In the genomic region with DNA sequence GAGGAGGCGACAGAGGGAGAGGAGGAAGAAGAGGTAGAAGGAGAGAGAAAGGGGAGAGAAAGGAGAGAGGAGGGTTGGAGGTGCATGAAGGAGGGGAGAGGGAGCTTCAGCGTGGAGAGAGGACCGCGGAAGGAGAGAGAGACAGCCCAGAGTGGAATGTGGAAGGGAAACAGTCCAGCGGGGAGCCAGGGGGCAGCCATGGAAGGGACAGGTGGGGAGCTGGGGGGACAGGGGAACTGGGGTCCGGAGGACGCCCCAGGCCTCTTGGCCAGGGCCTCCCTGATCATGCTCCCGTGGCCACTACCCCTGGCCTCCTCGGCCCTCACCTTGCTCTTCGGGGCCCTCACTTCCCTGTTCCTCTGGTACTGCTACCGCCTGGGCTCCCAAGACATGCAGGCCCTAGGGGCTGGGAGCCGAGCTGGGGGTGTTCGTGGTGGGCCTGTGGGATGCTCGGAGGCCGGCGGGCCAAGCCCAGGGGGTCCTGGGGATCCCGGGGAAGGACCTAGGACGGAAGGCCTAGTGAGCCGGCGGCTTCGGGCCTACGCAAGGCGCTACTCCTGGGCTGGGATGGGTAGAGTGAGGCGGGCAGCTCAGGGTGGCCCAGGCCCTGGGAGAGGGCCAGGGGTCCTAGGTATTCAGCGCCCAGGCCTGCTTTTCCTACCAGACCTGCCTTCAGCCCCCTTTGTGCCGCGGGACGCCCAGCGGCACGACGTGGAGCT, we compare ENCODE assay signal across 8 cellular contexts. TPM values are rescaled to one million over a fixed set of nuclear protein-coding genes. Genes with fewer than 3 reads are reported as not detected.
A peak's percentile ranks its signal among the peaks of the same experiment; 100 is the strongest.
DNase-seq lines count a peak whose midpoint lies in the region; ATAC-seq, FAIRE-seq and TF ChIP-seq lines count a peak whose summit lies in the region.

No MANE protein-coding gene starts in this region.

- H3K9me3 ChIP-seq in left ventricle myocardium inferior (replicated peaks) (no peaks in the 10 kb centered on the region), astrocyte (ENCODE audit: insufficient read depth, low read depth, low read length) (no peaks in the 10 kb centered on the region), HepG2 (ENCODE audit: low read length) (no peaks in the 10 kb centered on the region)

- H3K27ac ChIP-seq in left ventricle myocardium inferior (replicated peaks) (no peak overlapping the region), astrocyte (ENCODE audit: low read depth, low read length) (peak overlapping the region; percentile 75), HepG2 (ENCODE audit: extremely low read length, insufficient read depth, low read length) (peak overlapping the region; percentile 71)

- H2AFZ ChIP-seq in astrocyte (ENCODE audit: low read depth, low read length) (peak overlapping the region; percentile 99), HepG2 (ENCODE audit: low read length) (no peak overlapping the region)

- H3K9me3 Mint-ChIP-seq in astrocyte (ENCODE audit: unreplicated experiment): no peaks in the 10 kb centered on the region

- DNase-seq in left ventricle myocardium inferior (no peak), cardiac septum (ENCODE audit: low spot score) (no peak), astrocyte (ENCODE audit: low read depth) (peak; percentile 13), HepG2 (ENCODE audit: low spot score) (no peak), SIG-M5 treated with dmso at 0.1 percent for 504 hours (lab: John Stamatoyannopoulos, UW; ENCODE audit: unreplicated experiment) (no peak), OCI-M2 (lab: John Stamatoyannopoulos, UW; ENCODE audit: unreplicated experiment) (no peak), D721Med (ENCODE audit: insufficient read length, low spot score) (no peak)

- H4K20me1 ChIP-seq in astrocyte (ENCODE audit: insufficient read depth, low read length): peaks cover 25% of the 10 kb centered on the region
- peaks cover 5% of the 10 kb centered on the region; the same call in 1 of the 2 replicates for H4K20me1 ChIP-seq in HepG2 (ENCODE audit: insufficient read depth, low read length)

- H3K79me2 ChIP-seq in astrocyte (ENCODE audit: insufficient read depth, low read length) (peaks cover 4% of the 10 kb centered on the region), HepG2 (ENCODE audit: insufficient read depth, low read length) (peaks cover 19% of the 10 kb centered on the region)

- TF ChIP-seq POLR2A in HepG2 (IDR thresholded peaks at IDR 0.05; ENCODE audit: insufficient read depth in 1 of 2, low read depth in 2 of 2, low read length in 2 of 2): 0 out of 4 replicates have a peak, but pooled peaks of 1 of the 2 experiments have one; percentile 30

- peaks cover 9% of the 10 kb centered on the region for H3K36me3 Mint-ChIP-seq in astrocyte (ENCODE audit: low read depth, unreplicated experiment)

- peak overlapping the region; percentile 93 for H3K4me3 Mint-ChIP-seq in astrocyte (ENCODE audit: unreplicated experiment)

- H3K4me1 ChIP-seq in left ventricle myocardium inferior (peaks cover 16% of the 10 kb centered on the region), astrocyte (ENCODE audit: insufficient read depth, low read length) (peaks cover 23% of the 10 kb centered on the region), HepG2 (ENCODE audit: insufficient read depth, low read length) (peaks cover 45% of the 10 kb centered on the region)

- POLR2A ChIA-PET in HepG2 (lab: Yijun Ruan, JAX): interaction anchor here (0.8 to 3.8 kb wide), 25 partner anchors 9 to 221 kb away, joined by 3 to 68 read pairs (median 7); a partner anchor contains a TSS

- 4% methylated on average over 17 of the region's 31 CpGs for WGBS in HepG2 (ENCODE audit: low lambda C conversion rate)

- 0 out of 2 replicates have a peak, but pooled peaks have one; percentile 17 for TF ChIP-seq RAD21 in HepG2 (CRISPR knock-in tag; IDR thresholded peaks at IDR 0.05)

- H3K27me3 Mint-ChIP-seq in astrocyte (ENCODE audit: low read depth, unreplicated experiment): no peaks in the 10 kb centered on the region

- H3K36me3 ChIP-seq in left ventricle myocardium inferior: no peaks in the 10 kb centered on the region
- peaks cover 3% of the 10 kb centered on the region for H3K36me3 ChIP-seq in astrocyte (ENCODE audit: insufficient read depth, low read length)
- peaks cover 1 to 10% of the 10 kb centered on the region in 2 experiments; a peak in 2 of 5 replicates for H3K36me3 ChIP-seq in HepG2 (replicated peaks in 1 of 2; ENCODE audit: control insufficient read depth in 1 of 2, insufficient read depth in 2 of 2, low read length in 2 of 2)

- H3K4me2 ChIP-seq in astrocyte (ENCODE audit: low read length) (peak overlapping the region; percentile 100), HepG2 (ENCODE audit: low read depth, low read length) (peak overlapping the region; percentile 99)

- CTCF ChIA-PET in HepG2 (lab: Yijun Ruan, JAX; ENCODE audit: low intra/inter-chr PET ratio, low total read pairs): no interaction called here

- FAIRE-seq in astrocyte (lab: Jason Lieb, UNC) (no peak), HepG2 (lab: Jason Lieb, UNC) (no peak), D721Med (lab: Jason Lieb, UNC) (no peak)

- no peak for TF ChIP-seq EP300 in HepG2 (IDR thresholded peaks at IDR 0.05; ENCODE audit: low read depth in 2 of 2, low read length in 2 of 2)
- TF ChIP-seq EP300 in HepG2 (CRISPR knock-in tag; IDR thresholded peaks at IDR 0.05; ENCODE audit: borderline replicate concordance): no peak

- H3K9ac ChIP-seq in astrocyte (ENCODE audit: low read length): peak overlapping the region; percentile 90
- H3K9ac ChIP-seq in HepG2 (ENCODE audit: insufficient read depth, low read depth, low read length): peak overlapping the region; percentile 83

- H3K4me3 ChIP-seq in left ventricle myocardium inferior (peak overlapping the region; percentile 75), astrocyte (ENCODE audit: insufficient read depth, low read depth, low read length) (peak overlapping the region; percentile 74), HepG2 (replicated peaks in 1 of 3; ENCODE audit: insufficient read depth in 1 of 3, low read depth in 2 of 3, low read length in 3 of 3) (peak overlapping the region; percentile 84 to 99 (median 86))

- peaks cover 59% of the 10 kb centered on the region for H3K27me3 ChIP-seq in left ventricle myocardium inferior (ENCODE audit: low read depth)
- H3K27me3 ChIP-seq in astrocyte (ENCODE audit: insufficient read depth, low read length): peaks cover 7% of the 10 kb centered on the region
- no peaks in the 10 kb centered on the region; a peak in 1 of 5 replicates for H3K27me3 ChIP-seq in HepG2 (ENCODE audit: control insufficient read depth in 1 of 2, insufficient read depth in 2 of 2, low read length in 2 of 2)

- intact Hi-C loops in left ventricle myocardium inferior (cut with micrococcal nuclease) (no loop called here), cardiac septum (cut with DNase I) (loop anchor here (10.0 kb wide), 1 partner anchor 66 kb away; no protein-coding TSS in a partner anchor), HepG2 (cut with micrococcal nuclease; ENCODE audit: unreplicated experiment) (loop anchor here (2.0 to 5.0 kb wide), 2 partner anchors 38 to 61 kb away; a partner anchor contains a TSS)

- H3K27ac Mint-ChIP-seq in astrocyte (ENCODE audit: unreplicated experiment): peak overlapping the region; percentile 87

- TF ChIP-seq CTCF in left ventricle myocardium inferior (IDR thresholded peaks at IDR 0.05; ENCODE audit: borderline replicate concordance): no peak
- TF ChIP-seq CTCF in astrocyte (IDR thresholded peaks at IDR 0.05; ENCODE audit: insufficient read depth, low read depth, low read length): no peak
- TF ChIP-seq CTCF in HepG2 (CRISPR knock-in tag; IDR thresholded peaks at IDR 0.05): no peak; the same call in 1 of the 2 replicates
- no peak for TF ChIP-seq CTCF in D721Med (IDR thresholded peaks at IDR 0.05; ENCODE audit: insufficient read depth, missing control alignments)

- ATAC-seq in HepG2 (peak; percentile 43), GM21717 (IDR thresholded peaks at IDR 0.05; ENCODE audit: unreplicated experiment) (no peak)

- H3K4me1 Mint-ChIP-seq in astrocyte (ENCODE audit: low read depth, unreplicated experiment): peaks cover 22% of the 10 kb centered on the region

- BruUV-seq in HepG2 (replicated peaks; lab: Mats Ljungman, UMichigan): TSS peak; percentile 87

- in situ Hi-C loops in HepG2 (cut with HindIII; ENCODE audit: extremely low pct_ligation_motif_present, low pct_unique_long_range_greater_than_20kb): no loop called here

RNA-seq across cellular contexts. Expression of a gene that starts 0.8 kb away (rescaled TPM):
- not detected for total RNA-seq in left ventricle myocardium inferior
- total RNA-seq in cardiac septum: 0.38 TPM
- 43.3 and 44.8 TPM in 2 replicates for total RNA-seq in astrocyte
- 15.6 and 19.7 TPM in 2 replicates for total RNA-seq in HepG2 (2016; rRNA removed; fragmentation: Illumina TruSeq; extraction: Trizol)
- total RNA-seq in HepG2 (2016; cell fraction: cytosol; rRNA removed; fragmentation: Illumina TruSeq; extraction: Trizol; ENCODE audit: low read depth): 24.1 and 26.2 TPM in 2 replicates
- 15.4 and 16.9 TPM in 2 replicates for total RNA-seq in HepG2 (2016; cell fraction: insoluble cytoplasmic fraction; rRNA removed; fragmentation: Illumina TruSeq; extraction: Trizol)
- 20.0 and 24.1 TPM in 2 replicates for total RNA-seq in HepG2 (2016; cell fraction: membrane; rRNA removed; fragmentation: Illumina TruSeq; extraction: Trizol)
- total RNA-seq in HepG2 (2016; cell fraction: nucleus; rRNA removed; fragmentation: Illumina TruSeq; extraction: Trizol): 11.4 and 16.6 TPM in 2 replicates
- polyA plus RNA-seq in HepG2 (2011; rRNA removed): 13.1 and 15.6 TPM in 2 replicates
- polyA plus RNA-seq in HepG2 (2011; cell fraction: cytosol; rRNA removed): 13.1 and 24.4 TPM in 2 replicates
- polyA plus RNA-seq in HepG2 (2011; cell fraction: nucleus; rRNA removed): 19.1 and 19.6 TPM in 2 replicates
- 21.4 and 27.6 TPM in 2 replicates for polyA plus RNA-seq in HepG2 (2012)
- 40.7 and 41.8 TPM in 2 replicates for polyA plus RNA-seq in HepG2 (2016; cell fraction: cytosol; fragmentation: Illumina TruSeq; extraction: Trizol; ENCODE audit: low read depth)
- polyA plus RNA-seq in HepG2 (2016; cell fraction: insoluble cytoplasmic fraction; fragmentation: Illumina TruSeq; extraction: Trizol; ENCODE audit: low read depth): 24.8 and 27.8 TPM in 2 replicates
- polyA plus RNA-seq in HepG2 (2016; cell fraction: membrane; fragmentation: Illumina TruSeq; extraction: Trizol; ENCODE audit: low read depth): 36.3 and 40.4 TPM in 2 replicates
- polyA plus RNA-seq in HepG2 (2016; cell fraction: nucleus; fragmentation: Illumina TruSeq; extraction: Trizol; ENCODE audit: insufficient read depth, low read depth): 44.0 and 50.6 TPM in 2 replicates
- 9.7 and 9.8 TPM in 2 replicates for polyA minus RNA-seq in HepG2 (2011; rRNA and poly(A)+ RNA removed; ENCODE audit: low replicate concordance)
- 7.6 and 9.7 TPM in 2 replicates for polyA minus RNA-seq in HepG2 (2011; cell fraction: cytosol; rRNA and poly(A)+ RNA removed)
- 5.4 and 8.5 TPM in 2 replicates for polyA minus RNA-seq in HepG2 (2011; cell fraction: nucleus; rRNA and poly(A)+ RNA removed)

RNA-seq across cellular contexts. Expression of a gene that starts 1.7 kb away (rescaled TPM):
- total RNA-seq in left ventricle myocardium inferior (0.38 TPM), cardiac septum (1.2 TPM), astrocyte (69.6 and 90.6 TPM in 2 replicates), HepG2 (2016; rRNA removed; fragmentation: Illumina TruSeq; extraction: Trizol) (6.6 and 14.9 TPM in 2 replicates)
- 3.7 and 4.1 TPM in 2 replicates for total RNA-seq in HepG2 (2016; cell fraction: cytosol; rRNA removed; fragmentation: Illumina TruSeq; extraction: Trizol; ENCODE audit: low read depth)
- 6.3 and 16.9 TPM in 2 replicates for total RNA-seq in HepG2 (2016; cell fraction: insoluble cytoplasmic fraction; rRNA removed; fragmentation: Illumina TruSeq; extraction: Trizol)
- 4.3 and 4.9 TPM in 2 replicates for total RNA-seq in HepG2 (2016; cell fraction: membrane; rRNA removed; fragmentation: Illumina TruSeq; extraction: Trizol)
- 21.8 and 29.5 TPM in 2 replicates for total RNA-seq in HepG2 (2016; cell fraction: nucleus; rRNA removed; fragmentation: Illumina TruSeq; extraction: Trizol)
- polyA plus RNA-seq in HepG2 (2011; rRNA removed): 16.9 and 30.7 TPM in 2 replicates
- polyA plus RNA-seq in HepG2 (2011; cell fraction: cytosol; rRNA removed): 12.5 and 15.5 TPM in 2 replicates
- polyA plus RNA-seq in HepG2 (2011; cell fraction: nucleus; rRNA removed): 35.5 and 38.0 TPM in 2 replicates
- 37.5 and 51.6 TPM in 2 replicates for polyA plus RNA-seq in HepG2 (2012)
- polyA plus RNA-seq in HepG2 (2016; cell fraction: cytosol; fragmentation: Illumina TruSeq; extraction: Trizol; ENCODE audit: low read depth): 3.0 TPM in 2 replicates
- 11.5 and 16.2 TPM in 2 replicates for polyA plus RNA-seq in HepG2 (2016; cell fraction: insoluble cytoplasmic fraction; fragmentation: Illumina TruSeq; extraction: Trizol; ENCODE audit: low read depth)
- polyA plus RNA-seq in HepG2 (2016; cell fraction: membrane; fragmentation: Illumina TruSeq; extraction: Trizol; ENCODE audit: low read depth): 4.0 and 4.3 TPM in 2 replicates
- polyA plus RNA-seq in HepG2 (2016; cell fraction: nucleus; fragmentation: Illumina TruSeq; extraction: Trizol; ENCODE audit: insufficient read depth, low read depth): 54.8 and 59.9 TPM in 2 replicates
- polyA minus RNA-seq in HepG2 (2011; rRNA and poly(A)+ RNA removed; ENCODE audit: low replicate concordance): 3.1 and 15.3 TPM in 2 replicates
- 14.8 and 23.0 TPM in 2 replicates for polyA minus RNA-seq in HepG2 (2011; cell fraction: cytosol; rRNA and poly(A)+ RNA removed)
- 5.0 and 6.7 TPM in 2 replicates for polyA minus RNA-seq in HepG2 (2011; cell fraction: nucleus; rRNA and poly(A)+ RNA removed)

RNA-seq across cellular contexts. Expression of a gene that starts 25.0 kb away (rescaled TPM):
- total RNA-seq in left ventricle myocardium inferior: 9.2 TPM
- 10.7 TPM for total RNA-seq in cardiac septum
- 25.1 and 27.1 TPM in 2 replicates for total RNA-seq in astrocyte
- total RNA-seq in HepG2 (2016; rRNA removed; fragmentation: Illumina TruSeq; extraction: Trizol): 3.9 and 6.3 TPM in 2 replicates
- total RNA-seq in HepG2 (2016; cell fraction: cytosol; rRNA removed; fragmentation: Illumina TruSeq; extraction: Trizol; ENCODE audit: low read depth): 5.8 and 7.7 TPM in 2 replicates
- total RNA-seq in HepG2 (2016; cell fraction: insoluble cytoplasmic fraction; rRNA removed; fragmentation: Illumina TruSeq; extraction: Trizol): 2.8 and 7.4 TPM in 2 replicates
- total RNA-seq in HepG2 (2016; cell fraction: membrane; rRNA removed; fragmentation: Illumina TruSeq; extraction: Trizol): 7.3 and 8.6 TPM in 2 replicates
- 9.6 and 9.7 TPM in 2 replicates for total RNA-seq in HepG2 (2016; cell fraction: nucleus; rRNA removed; fragmentation: Illumina TruSeq; extraction: Trizol)
- polyA plus RNA-seq in HepG2 (2011; rRNA removed): 14.7 and 15.2 TPM in 2 replicates
- polyA plus RNA-seq in HepG2 (2011; cell fraction: cytosol; rRNA removed): 8.7 and 10.2 TPM in 2 replicates
- polyA plus RNA-seq in HepG2 (2011; cell fraction: nucleus; rRNA removed): 37.3 and 41.9 TPM in 2 replicates
- 8.8 and 11.0 TPM in 2 replicates for polyA plus RNA-seq in HepG2 (2012)
- polyA plus RNA-seq in HepG2 (2016; cell fraction: cytosol; fragmentation: Illumina TruSeq; extraction: Trizol; ENCODE audit: low read depth): 5.4 and 7.2 TPM in 2 replicates
- 6.8 and 8.7 TPM in 2 replicates for polyA plus RNA-seq in HepG2 (2016; cell fraction: insoluble cytoplasmic fraction; fragmentation: Illumina TruSeq; extraction: Trizol; ENCODE audit: low read depth)
- polyA plus RNA-seq in HepG2 (2016; cell fraction: membrane; fragmentation: Illumina TruSeq; extraction: Trizol; ENCODE audit: low read depth): 8.5 and 8.9 TPM in 2 replicates
- 31.0 and 34.1 TPM in 2 replicates for polyA plus RNA-seq in HepG2 (2016; cell fraction: nucleus; fragmentation: Illumina TruSeq; extraction: Trizol; ENCODE audit: insufficient read depth, low read depth)
- 17.9 and 20.7 TPM in 2 replicates for polyA minus RNA-seq in HepG2 (2011; rRNA and poly(A)+ RNA removed; ENCODE audit: low replicate concordance)
- polyA minus RNA-seq in HepG2 (2011; cell fraction: cytosol; rRNA and poly(A)+ RNA removed): 4.5 and 5.2 TPM in 2 replicates
- 18.8 and 20.0 TPM in 2 replicates for polyA minus RNA-seq in HepG2 (2011; cell fraction: nucleus; rRNA and poly(A)+ RNA removed)

RNA-seq across cellular contexts. Expression of a gene that starts 38.0 kb away (rescaled TPM):
- 68.6 TPM for total RNA-seq in left ventricle myocardium inferior
- total RNA-seq in cardiac septum: 73.8 TPM
- 88.1 and 92.0 TPM in 2 replicates for total RNA-seq in astrocyte
- total RNA-seq in HepG2 (2016; rRNA removed; fragmentation: Illumina TruSeq; extraction: Trizol): 39.2 and 54.9 TPM in 2 replicates
- 23.3 and 32.6 TPM in 2 replicates for total RNA-seq in HepG2 (2016; cell fraction: cytosol; rRNA removed; fragmentation: Illumina TruSeq; extraction: Trizol; ENCODE audit: low read depth)
- total RNA-seq in HepG2 (2016; cell fraction: insoluble cytoplasmic fraction; rRNA removed; fragmentation: Illumina TruSeq; extraction: Trizol): 43.4 and 55.7 TPM in 2 replicates
- 45.8 and 63.4 TPM in 2 replicates for total RNA-seq in HepG2 (2016; cell fraction: membrane; rRNA removed; fragmentation: Illumina TruSeq; extraction: Trizol)
- total RNA-seq in HepG2 (2016; cell fraction: nucleus; rRNA removed; fragmentation: Illumina TruSeq; extraction: Trizol): 32.9 and 36.1 TPM in 2 replicates
- polyA plus RNA-seq in HepG2 (2011; rRNA removed): 97.5 and 109 TPM in 2 replicates
- 106 and 126 TPM in 2 replicates for polyA plus RNA-seq in HepG2 (2011; cell fraction: cytosol; rRNA removed)
- polyA plus RNA-seq in HepG2 (2011; cell fraction: nucleus; rRNA removed): 59.6 and 70.3 TPM in 2 replicates
- 53.5 and 77.9 TPM in 2 replicates for polyA plus RNA-seq in HepG2 (2012)
- polyA plus RNA-seq in HepG2 (2016; cell fraction: cytosol; fragmentation: Illumina TruSeq; extraction: Trizol; ENCODE audit: low read depth): 28.1 and 42.6 TPM in 2 replicates
- 49.9 and 51.9 TPM in 2 replicates for polyA plus RNA-seq in HepG2 (2016; cell fraction: insoluble cytoplasmic fraction; fragmentation: Illumina TruSeq; extraction: Trizol; ENCODE audit: low read depth)
- 49.0 and 62.7 TPM in 2 replicates for polyA plus RNA-seq in HepG2 (2016; cell fraction: membrane; fragmentation: Illumina TruSeq; extraction: Trizol; ENCODE audit: low read depth)
- polyA plus RNA-seq in HepG2 (2016; cell fraction: nucleus; fragmentation: Illumina TruSeq; extraction: Trizol; ENCODE audit: insufficient read depth, low read depth): 63.3 and 67.6 TPM in 2 replicates
- polyA minus RNA-seq in HepG2 (2011; rRNA and poly(A)+ RNA removed; ENCODE audit: low replicate concordance): 98.0 and 109 TPM in 2 replicates
- polyA minus RNA-seq in HepG2 (2011; cell fraction: cytosol; rRNA and poly(A)+ RNA removed): 39.7 and 49.2 TPM in 2 replicates
- polyA minus RNA-seq in HepG2 (2011; cell fraction: nucleus; rRNA and poly(A)+ RNA removed): 15.5 and 25.5 TPM in 2 replicates
